22 cellular contexts compared by ENCODE assay signal in the genomic region with DNA sequence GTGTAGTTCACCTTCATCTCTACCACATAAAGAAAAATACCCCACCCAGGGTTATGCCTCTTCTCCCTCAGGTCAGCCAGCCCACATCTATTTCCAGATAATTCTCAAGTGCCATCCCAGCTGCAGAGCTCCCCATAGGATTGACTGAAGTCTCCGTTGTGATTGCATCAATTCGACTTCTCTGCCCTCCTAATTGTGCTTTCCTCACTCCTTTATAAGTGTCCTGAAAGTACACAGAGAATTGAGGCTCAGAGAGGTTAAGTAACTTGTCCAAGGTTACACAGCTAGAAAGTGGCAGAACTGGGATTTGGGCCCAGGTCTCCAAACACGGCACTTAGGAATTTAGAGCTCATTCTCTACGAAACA.
"Had no signal": no experiment of that assay in that cellular context is flagged by ENCODE, and none has a peak within 500 bp of the region (broad histone marks: within the 10 kb centered on the region; RNA-seq: fewer than 3 reads in every experiment).

No MANE protein-coding gene starts in this region.

- H3K9me3 ChIP-seq: gastroesophageal sphincter, heart left ventricle, mucosa of descending colon, sigmoid colon, testis, vagina had no signal

- H3K27ac ChIP-seq: cardiac muscle cell, epithelial cell of prostate, gastroesophageal sphincter, heart left ventricle, sigmoid colon, testis, vagina had no signal

- H3K36me3 ChIP-seq: cardiac muscle cell, gastroesophageal sphincter, heart left ventricle, sigmoid colon, vagina had no signal

- H3K4me1 ChIP-seq: gastroesophageal sphincter, heart left ventricle, sigmoid colon, testis, vagina had no signal

- H3K4me2 ChIP-seq: smooth muscle cell had no signal

- H3K27me3 ChIP-seq: cardiac muscle cell, gastroesophageal sphincter, heart left ventricle, sigmoid colon, testis, vagina had no signal

- ATAC-seq: activated T-cell treated with anti-CD3 and anti-CD28 coated beads, Interleukin-2, amount 50 U/mL, for 72 hours; gastroesophageal sphincter; heart left ventricle; mucosa of descending colon; stimulated activated naive B cell treated with anti-CD40 and anti-IgM and Interleukin-4, amounts not matched to agents 10 μg/mL and 1 μg/mL and 100 μg/mL, for 72 hours; WTC11 had no signal

- H3K4me3 ChIP-seq: cardiac muscle cell, gastroesophageal sphincter, heart left ventricle, mucosa of descending colon, sigmoid colon, smooth muscle cell, vagina had no signal

- DNase-seq: activated CD4-positive, alpha-beta memory T cell treated with anti-CD3 and anti-CD28 coated beads for 36 hours; activated CD4-positive, alpha-beta T cell treated with anti-CD3 and anti-CD28 coated beads for 4 hours; activated effector memory CD4-positive, alpha-beta T cell treated with Interleukin-2 at 50 U/mL for 16 hours; activated naive CD4-positive, alpha-beta T cell treated with anti-CD3 and anti-CD28 coated beads for 36 hours; activated naive CD8-positive, alpha-beta T cell treated with anti-CD3 and anti-CD28 coated beads, Interleukin-2, amount 10 ng/mL, durations not matched to agents 7 days and 5 days; activated T-cell treated with anti-CD3 and anti-CD28 coated beads, Interleukin-2, amount 50 U/mL, for 72 hours; amygdala; cortex of kidney; sigmoid colon; stimulated activated CD4-positive, alpha-beta T cell treated with anti-CD3 and anti-CD28 coated beads, Interleukin-2, amount 100 ng/mL, for 48 hours; stimulated activated CD8-positive, alpha-beta memory T cell treated with anti-CD3 and anti-CD28 coated beads, Interleukin-4, amount 100 ng/mL, for 48 hours; stimulated activated naive B cell treated with anti-CD40 and anti-IgM and Interleukin-4, amounts not matched to agents 10 μg/mL and 1 μg/mL and 100 μg/mL, for 72 hours; T-helper 9 cell; testis had no signal
